1 cellular context compared by ENCODE assay signal in the genomic region with DNA sequence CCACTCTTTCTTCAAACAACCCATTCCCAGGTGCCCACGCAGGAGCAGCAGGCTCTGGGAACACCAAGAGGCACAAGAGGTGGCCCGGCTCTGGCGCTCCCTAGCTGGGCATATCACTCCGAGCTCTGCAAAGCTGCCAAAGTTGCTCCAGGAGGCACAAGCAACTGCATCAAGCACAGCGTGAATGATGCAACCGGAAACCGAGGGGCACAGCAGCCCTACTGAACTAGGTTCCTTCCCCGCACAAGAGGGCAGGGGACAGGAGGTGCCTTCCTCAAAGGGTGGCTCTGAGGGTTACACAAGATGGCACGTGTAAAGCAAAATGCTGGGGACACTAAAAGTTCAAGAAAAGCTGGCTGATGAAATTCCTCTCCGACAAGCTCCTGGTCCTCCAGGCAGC.
TF ChIP-seq lines count a peak whose summit lies in the region.

No MANE protein-coding gene starts in this region.

TF ChIP-seq in HEK293T, 16 proteins besides CTCF, POLR2A, EP300 and RAD21 (continued from another document):
- no peak for TF ChIP-seq ELF4 (IDR thresholded peaks at IDR 0.05)
- no peak for TF ChIP-seq BHLHE40 (IDR thresholded peaks at IDR 0.05; ENCODE audit: borderline replicate concordance)
- TF ChIP-seq NFRKB (IDR thresholded peaks at IDR 0.05), result no peak
- no peak for TF ChIP-seq LEF1 (IDR thresholded peaks at IDR 0.05; ENCODE audit: borderline replicate concordance)
- no peak for TF ChIP-seq L3MBTL2 (conservative IDR thresholded peaks at IDR 0.05)
- no peak for TF ChIP-seq HDGF (IDR thresholded peaks at IDR 0.05; ENCODE audit: borderline replicate concordance)
- TF ChIP-seq SUZ12 (IDR thresholded peaks at IDR 0.05), result no peak
- TF ChIP-seq TARDBP (IDR thresholded peaks at IDR 0.05), result no peak
- TF ChIP-seq CTBP1 (IDR thresholded peaks at IDR 0.05; ENCODE audit: borderline replicate concordance), result no peak
- TF ChIP-seq ZNF384 (IDR thresholded peaks at IDR 0.05), result no peak
- TF ChIP-seq, protein P1, sequence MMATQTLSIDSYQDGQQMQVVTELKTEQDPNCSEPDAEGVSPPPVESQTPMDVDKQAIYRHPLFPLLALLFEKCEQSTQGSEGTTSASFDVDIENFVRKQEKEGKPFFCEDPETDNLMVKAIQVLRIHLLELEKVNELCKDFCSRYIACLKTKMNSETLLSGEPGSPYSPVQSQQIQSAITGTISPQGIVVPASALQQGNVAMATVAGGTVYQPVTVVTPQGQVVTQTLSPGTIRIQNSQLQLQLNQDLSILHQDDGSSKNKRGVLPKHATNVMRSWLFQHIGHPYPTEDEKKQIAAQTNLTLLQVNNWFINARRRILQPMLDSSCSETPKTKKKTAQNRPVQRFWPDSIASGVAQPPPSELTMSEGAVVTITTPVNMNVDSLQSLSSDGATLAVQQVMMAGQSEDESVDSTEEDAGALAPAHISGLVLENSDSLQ (IDR thresholded peaks at IDR 0.05), result no peak
- TF ChIP-seq FOXM1 (IDR thresholded peaks at IDR 0.05; ENCODE audit: borderline replicate concordance), result no peak
- no peak for TF ChIP-seq ARNT (IDR thresholded peaks at IDR 0.05)
TF ChIP-seq in HEK293T: peak in this region for 0.
